In the genomic region with DNA sequence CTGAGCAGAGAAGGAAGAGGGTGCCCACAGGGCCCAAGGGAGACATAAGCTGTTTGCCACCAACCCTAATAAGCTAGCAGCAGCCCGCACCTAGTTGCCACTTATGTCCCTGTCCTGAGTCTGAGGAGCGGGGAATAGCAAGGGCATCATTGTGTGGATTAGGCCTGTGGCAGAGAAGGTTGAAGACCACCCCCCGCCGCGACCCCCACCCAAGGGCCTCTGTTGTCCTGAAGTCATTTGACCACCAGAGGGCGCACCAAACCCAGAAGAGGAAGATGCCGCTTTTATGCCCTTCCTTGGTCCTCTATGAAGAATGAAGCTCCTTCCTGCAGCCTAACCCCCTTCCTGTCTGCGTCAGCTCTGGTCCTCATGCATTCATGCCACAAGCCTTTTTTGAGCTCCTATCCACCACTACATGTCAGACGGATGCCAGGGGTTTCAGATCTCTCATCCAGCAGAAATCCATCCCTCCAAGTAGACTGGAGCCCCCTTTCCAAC, we compare ENCODE assay signal across 9 cellular contexts. TPM values are rescaled to one million over a fixed set of nuclear protein-coding genes. Genes with fewer than 3 reads are reported as not detected.
DNase-seq lines count a peak whose midpoint lies in the region; ATAC-seq, FAIRE-seq and TF ChIP-seq lines count a peak whose summit lies in the region.
"Had no signal": no experiment of that assay in that cellular context is flagged by ENCODE, and none has a peak within 500 bp of the region (broad histone marks: within the 10 kb centered on the region; RNA-seq: fewer than 3 reads in every experiment).

No MANE protein-coding gene starts in this region.

- peak; percentile 59 to 78 (median 75) for ATAC-seq in pancreas
- no peak for ATAC-seq in GM18873 (IDR thresholded peaks at IDR 0.05; ENCODE audit: low FRiP score, unreplicated experiment)

- H3K79me2 ChIP-seq in MM.1S (ENCODE audit: low read length) = no peaks in the 10 kb centered on the region

- H3K27me3 ChIP-seq in MM.1S (replicated peaks; ENCODE audit: insufficient read depth, low read length) (peaks cover 47% of the 10 kb centered on the region), pancreas (no peaks in the 10 kb centered on the region), tibial nerve (peaks cover 0 to 24% of the 10 kb centered on the region in 2 donors)

- H3K9me3 ChIP-seq in MM.1S (replicated peaks; ENCODE audit: insufficient read depth, low read length) (no peaks in the 10 kb centered on the region), pancreas (no peaks in the 10 kb centered on the region), tibial nerve (no peaks in the 10 kb centered on the region)

- H3K4me1 Mint-ChIP-seq in activated T-helper 2 cell treated with anti-CD3 and anti-CD28 coated beads, Interferon-gamma antibody, Interleukin-2, Interleukin-4, amounts not matched to agents 10 μg/mL and 5 μg/mL and 100 μg/mL, durations not matched to agents 14 hours and 24 hours and 36 hours (ENCODE audit: low read depth) = peaks cover 4% of the 10 kb centered on the region

- no peak for FAIRE-seq in pancreas (lab: Jason Lieb, UNC)

- no peak for TF ChIP-seq POLR2A in tibial nerve (IDR thresholded peaks at IDR 0.05)

- H3K4me3 ChIP-seq in MM.1S (ENCODE audit: low read length) (no peak overlapping the region), foreskin fibroblast (ENCODE audit: low read depth in 1 of 2, low read length in 2 of 2) (no peak overlapping the region), pancreas (no peak overlapping the region), tibial nerve (no peak overlapping the region)

- DNase-seq in DMS153 (lab: John Stamatoyannopoulos, UW) (peak; percentile 52), MM.1S (peak; percentile 75), SHP77 treated with DMSO at 0.1 percent for 48 hours (lab: John Stamatoyannopoulos, UW) (peak; percentile 53), foreskin fibroblast (peak; percentile 51 to 73), pancreas (peak in 5 of 6 donors; percentile 20 to 83 (median 52)), tibial nerve (ENCODE audit: low spot score in 2 of 2) (peak; percentile 17 to 69)
- peak; percentile 61 for DNase-seq in activated T-helper 2 cell treated with anti-CD3 and anti-CD28 coated beads, Interferon-gamma antibody, Interleukin-2, Interleukin-4, amounts not matched to agents 10 μg/mL and 5 μg/mL and 100 μg/mL, durations not matched to agents 14 hours and 24 hours and 36 hours (ENCODE audit: low spot score)

- no peaks in the 10 kb centered on the region for H3K9me2 ChIP-seq in MM.1S (replicated peaks; ENCODE audit: insufficient read depth, low read length)

- H3K4me3 Mint-ChIP-seq in activated T-helper 2 cell treated with anti-CD3 and anti-CD28 coated beads, Interferon-gamma antibody, Interleukin-2, Interleukin-4, amounts not matched to agents 10 μg/mL and 5 μg/mL and 100 μg/mL, durations not matched to agents 14 hours and 24 hours and 36 hours (ENCODE audit: low read depth) = no peak overlapping the region

- intact Hi-C loops in activated T-helper 2 cell treated with anti-CD3 and anti-CD28 coated beads, Interferon-gamma antibody, Interleukin-2, Interleukin-4, amounts not matched to agents 10 μg/mL and 5 μg/mL and 100 μg/mL, durations not matched to agents 14 hours and 24 hours and 36 hours (cut with micrococcal nuclease) = loop anchor here (1.0 to 5.0 kb wide), 4 partner anchors 37 to 237 kb away; no protein-coding TSS in a partner anchor
- intact Hi-C loops in pancreas (cut with DNase I) = loop anchor here (2.0 to 10.0 kb wide), 3 partner anchors 59 to 62 kb away; no protein-coding TSS in a partner anchor

- no peak overlapping the region for H3K27ac Mint-ChIP-seq in activated T-helper 2 cell treated with anti-CD3 and anti-CD28 coated beads, Interferon-gamma antibody, Interleukin-2, Interleukin-4, amounts not matched to agents 10 μg/mL and 5 μg/mL and 100 μg/mL, durations not matched to agents 14 hours and 24 hours and 36 hours

- no peak overlapping the region for H3K9ac ChIP-seq in MM.1S (ENCODE audit: low read length)

- H4K20me1 ChIP-seq in MM.1S (ENCODE audit: insufficient read depth, low read length) = no peaks in the 10 kb centered on the region

- TF ChIP-seq CTCF in MM.1S (IDR thresholded peaks at IDR 0.05; ENCODE audit: low read length) = peak; percentile 100
- TF ChIP-seq CTCF in foreskin fibroblast (IDR thresholded peaks at IDR 0.05; ENCODE audit: low read depth, low read length) = peak; percentile 92
- peak; percentile 73 to 86 (median 81) for TF ChIP-seq CTCF in pancreas (IDR thresholded peaks at IDR 0.05)
- peak; percentile 74 to 97 (median 94) for TF ChIP-seq CTCF in tibial nerve (IDR thresholded peaks at IDR 0.05)

- H3K36me3 Mint-ChIP-seq in activated T-helper 2 cell treated with anti-CD3 and anti-CD28 coated beads, Interferon-gamma antibody, Interleukin-2, Interleukin-4, amounts not matched to agents 10 μg/mL and 5 μg/mL and 100 μg/mL, durations not matched to agents 14 hours and 24 hours and 36 hours (ENCODE audit: low read depth) = no peaks in the 10 kb centered on the region

- H3K4me2 ChIP-seq in MM.1S (ENCODE audit: low read depth, low read length) = no peak overlapping the region

- H3K4me1 ChIP-seq in MM.1S (ENCODE audit: low read length) = no peaks in the 10 kb centered on the region
- no peaks in the 10 kb centered on the region for H3K4me1 ChIP-seq in pancreas
- H3K4me1 ChIP-seq in tibial nerve = peaks cover 0 to 18% (median 2%) of the 10 kb centered on the region in 4 donors

- H3K27ac ChIP-seq in MM.1S (ENCODE audit: low read length) (no peak overlapping the region), pancreas (no peak overlapping the region), tibial nerve (no peak overlapping the region)

- H3F3A ChIP-seq in MM.1S (ENCODE audit: insufficient read depth, low read length) = no peaks in the 10 kb centered on the region

- no peak overlapping the region for H2AFZ ChIP-seq in MM.1S (ENCODE audit: low read length)

- H3K36me3 ChIP-seq in MM.1S (replicated peaks; ENCODE audit: insufficient read depth, low read length) = no peaks in the 10 kb centered on the region
- H3K36me3 ChIP-seq in pancreas = no peaks in the 10 kb centered on the region
- no peaks in the 10 kb centered on the region for H3K36me3 ChIP-seq in tibial nerve

- WGBS in pancreas, 2 donors = 11 to 15% methylated on average over 9 of the region's 9 CpGs
- WGBS in tibial nerve, 2 donors = 10 to 22% methylated on average over 9 of the region's 9 CpGs

- H3K9me3 Mint-ChIP-seq in activated T-helper 2 cell treated with anti-CD3 and anti-CD28 coated beads, Interferon-gamma antibody, Interleukin-2, Interleukin-4, amounts not matched to agents 10 μg/mL and 5 μg/mL and 100 μg/mL, durations not matched to agents 14 hours and 24 hours and 36 hours = no peaks in the 10 kb centered on the region

- H3K27me3 Mint-ChIP-seq in activated T-helper 2 cell treated with anti-CD3 and anti-CD28 coated beads, Interferon-gamma antibody, Interleukin-2, Interleukin-4, amounts not matched to agents 10 μg/mL and 5 μg/mL and 100 μg/mL, durations not matched to agents 14 hours and 24 hours and 36 hours (ENCODE audit: low read depth) = peaks cover 34% of the 10 kb centered on the region

- TF ChIP-seq EP300 in tibial nerve (IDR thresholded peaks at IDR 0.05) = no peak

RNA-seq across cellular contexts. Expression of gene RHBG, which starts 16.6 kb away (rescaled TPM):
- total RNA-seq in activated T-helper 2 cell treated with anti-CD3 and anti-CD28 coated beads, Interferon-gamma antibody, Interleukin-2, Interleukin-4, amounts not matched to agents 10 μg/mL and 5 μg/mL and 100 μg/mL, durations not matched to agents 14 hours and 24 hours and 36 hours = not detected in 2 replicates
- total RNA-seq in pancreas (under 1 TPM; 0.16 to 1.00 (median 0.40) TPM), tibial nerve (not detected)
- polyA plus RNA-seq in pancreas = 1 to 10 TPM; 1.3 to 3.5 TPM
- total RNA-seq: T-helper 2 cell treated with Interferon-gamma antibody and Interleukin-4, amounts not matched to agents 100 ng/mL and 5 ng/mL, for 36 hours had no signal

RNA-seq across cellular contexts. Expression of gene TSACC, which starts 47.3 kb away (rescaled TPM):
- total RNA-seq in activated T-helper 2 cell treated with anti-CD3 and anti-CD28 coated beads, Interferon-gamma antibody, Interleukin-2, Interleukin-4, amounts not matched to agents 10 μg/mL and 5 μg/mL and 100 μg/mL, durations not matched to agents 14 hours and 24 hours and 36 hours = 0.39 TPM in 1 of 2 replicates, not detected in the other
- not detected for total RNA-seq in pancreas
- polyA plus RNA-seq in pancreas = under 1 TPM in 1 of 2 donors, not detected in 1; 0.56 TPM
- not detected for total RNA-seq in tibial nerve
- total RNA-seq: T-helper 2 cell treated with Interferon-gamma antibody and Interleukin-4, amounts not matched to agents 100 ng/mL and 5 ng/mL, for 36 hours had no signal

RNA-seq across cellular contexts. Expression of gene CCT3, which starts 47.5 kb away (rescaled TPM):
- 504 and 517 TPM in 2 replicates for total RNA-seq in activated T-helper 2 cell treated with anti-CD3 and anti-CD28 coated beads, Interferon-gamma antibody, Interleukin-2, Interleukin-4, amounts not matched to agents 10 μg/mL and 5 μg/mL and 100 μg/mL, durations not matched to agents 14 hours and 24 hours and 36 hours
- total RNA-seq in pancreas (100 to 1,000 TPM in 1 of 6 donors, 10 to 100 TPM in 5; 47.1 to 107 (median 87.1) TPM), tibial nerve (100 to 1,000 TPM; 113 to 175 (median 137) TPM)
- polyA plus RNA-seq in pancreas = 10 to 100 TPM; 58.3 to 81.5 TPM
